Comparison of ENCODE assay signal across 20 cellular contexts in the genomic region with DNA sequence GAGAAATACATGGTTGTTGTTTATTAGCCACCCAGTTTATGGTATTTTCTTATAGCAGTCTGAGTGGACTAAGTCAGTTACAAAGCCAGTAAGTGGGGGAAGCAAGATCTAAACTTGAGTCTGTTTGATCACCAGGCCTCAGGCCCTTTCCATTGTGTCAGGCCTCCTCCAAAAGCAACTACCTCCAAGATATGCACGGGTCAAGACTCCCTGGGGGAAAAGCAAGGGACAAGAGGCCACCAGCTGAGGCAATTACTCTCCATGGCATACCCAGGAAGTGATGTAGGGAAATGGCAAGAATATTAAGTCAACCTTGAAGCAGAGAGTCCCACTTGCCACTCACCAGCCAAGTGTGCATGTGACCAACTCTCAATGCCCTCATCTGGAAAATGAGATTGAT. TPM values are rescaled to one million over a fixed set of nuclear protein-coding genes. Genes with fewer than 3 reads are reported as not detected.
DNase-seq lines count a peak whose midpoint lies in the region; ATAC-seq and TF ChIP-seq lines count a peak whose summit lies in the region.
"Had no signal": no experiment of that assay in that cellular context is flagged by ENCODE, and none has a peak within 500 bp of the region (broad histone marks: within the 10 kb centered on the region; RNA-seq: fewer than 3 reads in every experiment).

No MANE protein-coding gene starts in this region.

- intact Hi-C loops in psoas muscle (cut with DNase I), result no loop called here
- intact Hi-C loops in OCI-LY7 (cut with micrococcal nuclease; ENCODE audit: unreplicated experiment), result no loop called here

- no peaks in the 10 kb centered on the region for H3K79me2 ChIP-seq in Loucy (ENCODE audit: insufficient read depth, low read length)
- H3K79me2 ChIP-seq in OCI-LY7 (ENCODE audit: insufficient read depth, low read depth, low read length), result no peaks in the 10 kb centered on the region

- no peaks in the 10 kb centered on the region for H4K20me1 ChIP-seq in Loucy (ENCODE audit: insufficient read depth, low read length, poor library complexity, severe bottlenecking)
- no peaks in the 10 kb centered on the region for H4K20me1 ChIP-seq in OCI-LY7 (ENCODE audit: insufficient read depth, low read length)
- H4K20me1 ChIP-seq: BLaER1 had no signal

- H3K36me3 ChIP-seq in Loucy (ENCODE audit: insufficient read depth, low read length), result no peaks in the 10 kb centered on the region
- no peaks in the 10 kb centered on the region for H3K36me3 ChIP-seq in psoas muscle (ENCODE audit: insufficient read depth in 1 of 2, low read depth in 1 of 2)
- H3K36me3 ChIP-seq in OCI-LY7 (ENCODE audit: insufficient read depth, low read length), result no peaks in the 10 kb centered on the region
- H3K36me3 ChIP-seq: BLaER1, HAP-1 had no signal

- POLR2A ChIA-PET in OCI-LY7 (lab: Charles Lee), result interaction anchor here (0.7 kb wide), 1 partner anchor 226 kb away, joined by 3 read pairs; no protein-coding TSS in a partner anchor

- TF ChIP-seq CTCF in Loucy (conservative IDR thresholded peaks at IDR 0.05; ENCODE audit: low read length) (no peak), brain (conservative IDR thresholded peaks at IDR 0.05) (no peak), psoas muscle (IDR thresholded peaks at IDR 0.05) (no peak), OCI-LY7 (conservative IDR thresholded peaks at IDR 0.05; ENCODE audit: low read length) (no peak)

- H3K36me3 Mint-ChIP-seq in brain, result peaks cover 6% of the 10 kb centered on the region
- H3K36me3 Mint-ChIP-seq: CD8-positive, alpha-beta T cell had no signal

- H3K9me2 ChIP-seq in Loucy (replicated peaks; ENCODE audit: low read depth, low read length) (no peaks in the 10 kb centered on the region), OCI-LY7 (ENCODE audit: insufficient read depth, low read length) (no peaks in the 10 kb centered on the region)

- H2AFZ ChIP-seq in Loucy (ENCODE audit: low read length) (peak overlapping the region; percentile 29; the same call in 1 of the 2 replicates), OCI-LY7 (ENCODE audit: low read length) (no peak overlapping the region)

- H3K9ac ChIP-seq in Loucy (ENCODE audit: low read depth, low read length, poor library complexity, severe bottlenecking), result no peak overlapping the region
- H3K9ac ChIP-seq: BLaER1 had no signal

- BruUV-seq in OCI-LY7 (replicated peaks; lab: Mats Ljungman, UMichigan), result no TSS peak

- H3K4me3 ChIP-seq in Loucy (ENCODE audit: low read length, poor library complexity, severe bottlenecking) (no peak overlapping the region), psoas muscle (no peak overlapping the region), OCI-LY7 (ENCODE audit: low read depth, low read length, poor library complexity, severe bottlenecking) (no peak overlapping the region)
- H3K4me3 ChIP-seq: BLaER1, HAP-1 had no signal

- ATAC-seq in psoas muscle, result peak in 2 of 4 donors; percentile 16 to 17
- no peak for ATAC-seq in GM18505 (IDR thresholded peaks at IDR 0.05; ENCODE audit: unreplicated experiment)
- no peak for ATAC-seq in HG03432 (IDR thresholded peaks at IDR 0.05; ENCODE audit: unreplicated experiment)
- ATAC-seq: CD8-positive, alpha-beta T cell had no signal

- WGBS in psoas muscle, 3 donors, result 26 to 55% (median 35%) methylated on average over 1 of the region's 1 CpG

- CTCF ChIA-PET in OCI-LY7 (lab: Charles Lee; ENCODE audit: unreplicated experiment), result no interaction called here

- DNase-seq in ELF-1 (ENCODE audit: low read depth, low spot score), result peak; percentile 69
- no peak for DNase-seq in psoas muscle
- DNase-seq in activated CD8-positive, alpha-beta memory T cell treated with anti-CD3 and anti-CD28 coated beads, Interleukin-2, amount 50 U/mL, for 4 hours, result no peak
- no peak for DNase-seq in OCI-LY7 (ENCODE audit: low spot score)
- DNase-seq: Caco-2; CD4-positive, CD25-positive, alpha-beta regulatory T cell; CD8-positive, alpha-beta T cell; DMS153; DND-41; GF-D8; GOT3 had no signal

- no peak overlapping the region for H3K4me3 Mint-ChIP-seq in brain
- H3K4me3 Mint-ChIP-seq: B cell; CD4-positive, CD25-positive, alpha-beta regulatory T cell; CD8-positive, alpha-beta T cell had no signal

- H3K27me3 Mint-ChIP-seq in brain, result peaks cover 7% of the 10 kb centered on the region

- peaks cover 3 to 27% (median 10%) of the 10 kb centered on the region in 5 experiments for H3K9me3 Mint-ChIP-seq in brain
- H3K9me3 Mint-ChIP-seq: CD8-positive, alpha-beta T cell had no signal

- peak overlapping the region in 3 of 5 experiments; percentile 24 to 98 (median 62) for H3K27ac Mint-ChIP-seq in brain
- H3K27ac Mint-ChIP-seq: B cell; CD4-positive, CD25-positive, alpha-beta regulatory T cell; CD8-positive, alpha-beta T cell had no signal

- H3K4me1 Mint-ChIP-seq in brain, result peaks cover 46% of the 10 kb centered on the region
- H3K4me1 Mint-ChIP-seq: B cell had no signal

- no peaks in the 10 kb centered on the region for H3F3A ChIP-seq in Loucy (ENCODE audit: low read depth)

- H3K4me2 ChIP-seq in Loucy (ENCODE audit: low read depth, low read length, poor library complexity, severe bottlenecking), result no peak overlapping the region
- H3K4me2 ChIP-seq in OCI-LY7 (ENCODE audit: low read length), result no peak overlapping the region
- H3K4me2 ChIP-seq: BLaER1 had no signal

- H3K27ac ChIP-seq in psoas muscle (peak overlapping the region; percentile 39), OCI-LY7 (ENCODE audit: low read depth, low read length, poor library complexity, severe bottlenecking) (no peak overlapping the region)
- H3K27ac ChIP-seq: 22Rv1, BLaER1, C4-2B had no signal

- no peak for TF ChIP-seq POLR2A in GM18505 (IDR thresholded peaks at IDR 0.05; ENCODE audit: borderline replicate concordance, extremely low read depth, insufficient read depth, insufficient read length)

- H3K4me1 ChIP-seq in Loucy (ENCODE audit: insufficient read depth, low read length, poor library complexity, severe bottlenecking) (peaks cover 18% of the 10 kb centered on the region), psoas muscle (no peaks in the 10 kb centered on the region), OCI-LY7 (ENCODE audit: insufficient read depth, low read length, poor library complexity, severe bottlenecking) (no peaks in the 10 kb centered on the region)
- H3K4me1 ChIP-seq: BLaER1, Caco-2, HAP-1 had no signal

- H3K9me3 ChIP-seq in Loucy (ENCODE audit: insufficient read depth, low read depth, low read length) (peaks cover 17% of the 10 kb centered on the region; the same call in 1 of the 2 replicates), psoas muscle (no peaks in the 10 kb centered on the region), OCI-LY7 (ENCODE audit: low read length) (no peaks in the 10 kb centered on the region)
- H3K9me3 ChIP-seq: Caco-2, HAP-1 had no signal

- H3K27me3 ChIP-seq in Loucy (ENCODE audit: insufficient read depth, low read length, poor library complexity, severe bottlenecking) (no peaks in the 10 kb centered on the region), psoas muscle (ENCODE audit: insufficient read depth in 3 of 3, low read length in 2 of 3) (no peaks in the 10 kb centered on the region)
- H3K27me3 ChIP-seq: BLaER1 had no signal

RNA-seq across cellular contexts. Expression of gene SRGAP3, which starts 28.6 kb away (rescaled TPM):
- 9.8 TPM for polyA plus RNA-seq in brain (ENCODE audit: insufficient read depth, low read depth, low replicate concordance)
- total RNA-seq in psoas muscle, result 1 to 10 TPM; 1.6 to 7.6 (median 3.2) TPM
- polyA plus RNA-seq in psoas muscle, result 1 to 10 TPM in 1 of 3 donors, under 1 TPM in 2; 0.77 to 1.9 (median 0.80) TPM
- 0.10 and 1.7 TPM in 2 replicates for total RNA-seq in OCI-LY7 (2014; rRNA removed; shearing (Covaris generic))
- total RNA-seq in OCI-LY7 (2022), result 0.76 and 1.5 TPM in 2 replicates
